In the genomic region with DNA sequence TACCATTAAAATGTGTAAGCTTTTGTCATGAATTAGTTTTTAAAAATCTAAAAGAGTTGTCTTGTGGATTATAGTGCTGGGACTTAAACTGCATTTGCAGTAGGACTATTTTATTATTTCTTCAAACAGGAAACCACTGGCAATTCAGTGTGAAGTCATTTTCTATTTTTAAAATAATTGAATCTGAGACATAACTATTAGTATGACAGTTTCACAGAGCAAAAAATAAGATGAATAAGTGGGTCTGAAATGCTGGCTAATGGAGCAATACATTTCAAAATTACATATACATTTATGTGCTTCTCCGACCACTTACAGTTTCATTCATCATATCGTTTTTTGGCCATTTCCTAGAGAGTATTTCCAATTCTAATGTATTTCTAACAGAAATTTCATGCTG, we compare ENCODE assay signal across 1 cellular context.
A peak's percentile ranks its signal among the peaks of the same experiment; 100 is the strongest.
TF ChIP-seq lines count a peak whose summit lies in the region.

No MANE protein-coding gene starts in this region.

TF ChIP-seq in GM12878, 131 proteins besides CTCF, POLR2A, EP300 and RAD21 (continued from another document):
- TF ChIP-seq, protein P1, sequence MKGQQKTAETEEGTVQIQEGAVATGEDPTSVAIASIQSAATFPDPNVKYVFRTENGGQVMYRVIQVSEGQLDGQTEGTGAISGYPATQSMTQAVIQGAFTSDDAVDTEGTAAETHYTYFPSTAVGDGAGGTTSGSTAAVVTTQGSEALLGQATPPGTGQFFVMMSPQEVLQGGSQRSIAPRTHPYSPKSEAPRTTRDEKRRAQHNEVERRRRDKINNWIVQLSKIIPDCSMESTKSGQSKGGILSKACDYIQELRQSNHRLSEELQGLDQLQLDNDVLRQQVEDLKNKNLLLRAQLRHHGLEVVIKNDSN (IDR thresholded peaks at IDR 0.05; ENCODE audit: borderline replicate concordance, extremely low read length, insufficient read depth, low read depth, low read length) = no peak
- TF ChIP-seq SREBF2 (IDR thresholded peaks at IDR 0.05; ENCODE audit: low read length) = no peak
- TF ChIP-seq ETV6 (conservative IDR thresholded peaks at IDR 0.05 in 1 of 2, IDR thresholded peaks at IDR 0.05 in 1 of 2; ENCODE audit: borderline replicate concordance in 1 of 2, low read depth in 1 of 2) = no peak
- TF ChIP-seq MTA2 (IDR thresholded peaks at IDR 0.05; ENCODE audit: low read depth) = no peak
- TF ChIP-seq KDM1A (IDR thresholded peaks at IDR 0.05; ENCODE audit: borderline replicate concordance) = no peak
- TF ChIP-seq TAF1 (IDR thresholded peaks at IDR 0.05; ENCODE audit: borderline replicate concordance, low read depth, low read length) = no peak
- no peak for TF ChIP-seq CBX3 (IDR thresholded peaks at IDR 0.05; ENCODE audit: borderline replicate concordance, low read depth)
- TF ChIP-seq, protein P2, sequence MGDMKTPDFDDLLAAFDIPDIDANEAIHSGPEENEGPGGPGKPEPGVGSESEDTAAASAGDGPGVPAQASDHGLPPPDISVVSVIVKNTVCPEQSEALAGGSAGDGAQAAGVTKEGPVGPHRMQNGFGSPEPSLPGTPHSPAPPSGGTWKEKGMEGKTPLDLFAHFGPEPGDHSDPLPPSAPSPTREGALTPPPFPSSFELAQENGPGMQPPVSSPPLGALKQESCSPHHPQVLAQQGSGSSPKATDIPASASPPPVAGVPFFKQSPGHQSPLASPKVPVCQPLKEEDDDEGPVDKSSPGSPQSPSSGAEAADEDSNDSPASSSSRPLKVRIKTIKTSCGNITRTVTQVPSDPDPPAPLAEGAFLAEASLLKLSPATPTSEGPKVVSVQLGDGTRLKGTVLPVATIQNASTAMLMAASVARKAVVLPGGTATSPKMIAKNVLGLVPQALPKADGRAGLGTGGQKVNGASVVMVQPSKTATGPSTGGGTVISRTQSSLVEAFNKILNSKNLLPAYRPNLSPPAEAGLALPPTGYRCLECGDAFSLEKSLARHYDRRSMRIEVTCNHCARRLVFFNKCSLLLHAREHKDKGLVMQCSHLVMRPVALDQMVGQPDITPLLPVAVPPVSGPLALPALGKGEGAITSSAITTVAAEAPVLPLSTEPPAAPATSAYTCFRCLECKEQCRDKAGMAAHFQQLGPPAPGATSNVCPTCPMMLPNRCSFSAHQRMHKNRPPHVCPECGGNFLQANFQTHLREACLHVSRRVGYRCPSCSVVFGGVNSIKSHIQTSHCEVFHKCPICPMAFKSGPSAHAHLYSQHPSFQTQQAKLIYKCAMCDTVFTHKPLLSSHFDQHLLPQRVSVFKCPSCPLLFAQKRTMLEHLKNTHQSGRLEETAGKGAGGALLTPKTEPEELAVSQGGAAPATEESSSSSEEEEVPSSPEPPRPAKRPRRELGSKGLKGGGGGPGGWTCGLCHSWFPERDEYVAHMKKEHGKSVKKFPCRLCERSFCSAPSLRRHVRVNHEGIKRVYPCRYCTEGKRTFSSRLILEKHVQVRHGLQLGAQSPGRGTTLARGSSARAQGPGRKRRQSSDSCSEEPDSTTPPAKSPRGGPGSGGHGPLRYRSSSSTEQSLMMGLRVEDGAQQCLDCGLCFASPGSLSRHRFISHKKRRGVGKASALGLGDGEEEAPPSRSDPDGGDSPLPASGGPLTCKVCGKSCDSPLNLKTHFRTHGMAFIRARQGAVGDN (IDR thresholded peaks at IDR 0.05) = no peak
- TF ChIP-seq, protein P3, sequence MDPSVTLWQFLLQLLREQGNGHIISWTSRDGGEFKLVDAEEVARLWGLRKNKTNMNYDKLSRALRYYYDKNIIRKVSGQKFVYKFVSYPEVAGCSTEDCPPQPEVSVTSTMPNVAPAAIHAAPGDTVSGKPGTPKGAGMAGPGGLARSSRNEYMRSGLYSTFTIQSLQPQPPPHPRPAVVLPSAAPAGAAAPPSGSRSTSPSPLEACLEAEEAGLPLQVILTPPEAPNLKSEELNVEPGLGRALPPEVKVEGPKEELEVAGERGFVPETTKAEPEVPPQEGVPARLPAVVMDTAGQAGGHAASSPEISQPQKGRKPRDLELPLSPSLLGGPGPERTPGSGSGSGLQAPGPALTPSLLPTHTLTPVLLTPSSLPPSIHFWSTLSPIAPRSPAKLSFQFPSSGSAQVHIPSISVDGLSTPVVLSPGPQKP (IDR thresholded peaks at IDR 0.05; ENCODE audit: low read depth, low read length) = no peak
- TF ChIP-seq MEF2B (IDR thresholded peaks at IDR 0.05; ENCODE audit: partially characterized antibody, poor library complexity, severe bottlenecking) = peak; percentile 38
- no peak for TF ChIP-seq SUPT20H (IDR thresholded peaks at IDR 0.05; ENCODE audit: borderline replicate concordance, control insufficient read depth, low read depth, low read length)
- TF ChIP-seq, protein P4, sequence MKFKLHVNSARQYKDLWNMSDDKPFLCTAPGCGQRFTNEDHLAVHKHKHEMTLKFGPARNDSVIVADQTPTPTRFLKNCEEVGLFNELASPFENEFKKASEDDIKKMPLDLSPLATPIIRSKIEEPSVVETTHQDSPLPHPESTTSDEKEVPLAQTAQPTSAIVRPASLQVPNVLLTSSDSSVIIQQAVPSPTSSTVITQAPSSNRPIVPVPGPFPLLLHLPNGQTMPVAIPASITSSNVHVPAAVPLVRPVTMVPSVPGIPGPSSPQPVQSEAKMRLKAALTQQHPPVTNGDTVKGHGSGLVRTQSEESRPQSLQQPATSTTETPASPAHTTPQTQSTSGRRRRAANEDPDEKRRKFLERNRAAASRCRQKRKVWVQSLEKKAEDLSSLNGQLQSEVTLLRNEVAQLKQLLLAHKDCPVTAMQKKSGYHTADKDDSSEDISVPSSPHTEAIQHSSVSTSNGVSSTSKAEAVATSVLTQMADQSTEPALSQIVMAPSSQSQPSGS (IDR thresholded peaks at IDR 0.05; ENCODE audit: low read length) = peak; percentile 87
- TF ChIP-seq, protein P5, sequence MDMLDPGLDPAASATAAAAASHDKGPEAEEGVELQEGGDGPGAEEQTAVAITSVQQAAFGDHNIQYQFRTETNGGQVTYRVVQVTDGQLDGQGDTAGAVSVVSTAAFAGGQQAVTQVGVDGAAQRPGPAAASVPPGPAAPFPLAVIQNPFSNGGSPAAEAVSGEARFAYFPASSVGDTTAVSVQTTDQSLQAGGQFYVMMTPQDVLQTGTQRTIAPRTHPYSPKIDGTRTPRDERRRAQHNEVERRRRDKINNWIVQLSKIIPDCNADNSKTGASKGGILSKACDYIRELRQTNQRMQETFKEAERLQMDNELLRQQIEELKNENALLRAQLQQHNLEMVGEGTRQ (IDR thresholded peaks at IDR 0.05; ENCODE audit: borderline replicate concordance, low read depth, low read length) = no peak
- TF ChIP-seq GATAD2B (conservative IDR thresholded peaks at IDR 0.05; ENCODE audit: low read depth) = no peak
- TF ChIP-seq JUNB (IDR thresholded peaks at IDR 0.05) = peak; percentile 40; the same call in 1 of the 2 replicates
- TF ChIP-seq RUNX3 (IDR thresholded peaks at IDR 0.05; ENCODE audit: low read length) = peak; percentile 50
- TF ChIP-seq, protein P6, sequence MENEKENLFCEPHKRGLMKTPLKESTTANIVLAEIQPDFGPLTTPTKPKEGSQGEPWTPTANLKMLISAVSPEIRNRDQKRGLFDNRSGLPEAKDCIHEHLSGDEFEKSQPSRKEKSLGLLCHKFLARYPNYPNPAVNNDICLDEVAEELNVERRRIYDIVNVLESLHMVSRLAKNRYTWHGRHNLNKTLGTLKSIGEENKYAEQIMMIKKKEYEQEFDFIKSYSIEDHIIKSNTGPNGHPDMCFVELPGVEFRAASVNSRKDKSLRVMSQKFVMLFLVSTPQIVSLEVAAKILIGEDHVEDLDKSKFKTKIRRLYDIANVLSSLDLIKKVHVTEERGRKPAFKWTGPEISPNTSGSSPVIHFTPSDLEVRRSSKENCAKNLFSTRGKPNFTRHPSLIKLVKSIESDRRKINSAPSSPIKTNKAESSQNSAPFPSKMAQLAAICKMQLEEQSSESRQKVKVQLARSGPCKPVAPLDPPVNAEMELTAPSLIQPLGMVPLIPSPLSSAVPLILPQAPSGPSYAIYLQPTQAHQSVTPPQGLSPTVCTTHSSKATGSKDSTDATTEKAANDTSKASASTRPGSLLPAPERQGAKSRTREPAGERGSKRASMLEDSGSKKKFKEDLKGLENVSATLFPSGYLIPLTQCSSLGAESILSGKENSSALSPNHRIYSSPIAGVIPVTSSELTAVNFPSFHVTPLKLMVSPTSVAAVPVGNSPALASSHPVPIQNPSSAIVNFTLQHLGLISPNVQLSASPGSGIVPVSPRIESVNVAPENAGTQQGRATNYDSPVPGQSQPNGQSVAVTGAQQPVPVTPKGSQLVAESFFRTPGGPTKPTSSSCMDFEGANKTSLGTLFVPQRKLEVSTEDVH (IDR thresholded peaks at IDR 0.05; ENCODE audit: low read depth, partially characterized antibody) = no peak
- no peak for TF ChIP-seq EGR1 (IDR thresholded peaks at IDR 0.05; ENCODE audit: borderline replicate concordance in 1 of 2, low read depth in 2 of 2, low read length in 2 of 2)
- TF ChIP-seq MEF2A (IDR thresholded peaks at IDR 0.05; ENCODE audit: insufficient read depth, low read depth, low read length) = peak; percentile 90
- TF ChIP-seq, protein P7, sequence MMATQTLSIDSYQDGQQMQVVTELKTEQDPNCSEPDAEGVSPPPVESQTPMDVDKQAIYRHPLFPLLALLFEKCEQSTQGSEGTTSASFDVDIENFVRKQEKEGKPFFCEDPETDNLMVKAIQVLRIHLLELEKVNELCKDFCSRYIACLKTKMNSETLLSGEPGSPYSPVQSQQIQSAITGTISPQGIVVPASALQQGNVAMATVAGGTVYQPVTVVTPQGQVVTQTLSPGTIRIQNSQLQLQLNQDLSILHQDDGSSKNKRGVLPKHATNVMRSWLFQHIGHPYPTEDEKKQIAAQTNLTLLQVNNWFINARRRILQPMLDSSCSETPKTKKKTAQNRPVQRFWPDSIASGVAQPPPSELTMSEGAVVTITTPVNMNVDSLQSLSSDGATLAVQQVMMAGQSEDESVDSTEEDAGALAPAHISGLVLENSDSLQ (IDR thresholded peaks at IDR 0.05) = no peak
- no peak for TF ChIP-seq SREBF1 (IDR thresholded peaks at IDR 0.05; ENCODE audit: low read length)
- no peak for TF ChIP-seq SUZ12 (IDR thresholded peaks at IDR 0.05; ENCODE audit: unreplicated experiment)
